ENCODE assay signal across 8 cellular contexts in genomic region chr16:21158208-21159110, GRCh38. TPM values are rescaled to one million over a fixed set of nuclear protein-coding genes. Genes with fewer than 3 reads are reported as not detected.
DNase-seq lines count a peak whose midpoint lies in the region; ATAC-seq, FAIRE-seq and TF ChIP-seq lines count a peak whose summit lies in the region.

Gene LDAF1, plus strand, starts transcription at chr16:21158674. Its CDS starts 2,509 bp downstream, at chr16:21161183.

- FAIRE-seq in keratinocyte (lab: Jason Lieb, UNC), result no peak

- peak within 1 kb of the TSS; percentile 98 for H3K4me2 ChIP-seq in keratinocyte (ENCODE audit: control insufficient read depth, extremely low read depth, insufficient read depth, low read depth, low read length)

- H3K4me1 ChIP-seq in keratinocyte (ENCODE audit: control insufficient read depth, extremely low read depth, insufficient read depth, low read length), result peaks cover 26% of the 10 kb centered on the region

- H3K9me3 ChIP-seq in keratinocyte (ENCODE audit: control insufficient read depth, low read depth, low read length), result no peaks in the 10 kb centered on the region

- dilution Hi-C loops in keratinocyte (cut with MboI; ENCODE audit: extremely low pct_ligation_motif_present, low sequenced_read_pairs), result no loop called here

- DNase-seq in NCI-H1417 (lab: John Stamatoyannopoulos, UW), result peak; percentile 53 to 66 (median 56)
- DNase-seq in NCI-H1417 treated with DMSO at 0.1 percent for 48 hours (lab: John Stamatoyannopoulos, UW), result no peak
- DNase-seq in NCI-H2227 (lab: John Stamatoyannopoulos, UW; ENCODE audit: unreplicated experiment), result peak; percentile 83
- DNase-seq in activated CD4-positive, CD25-positive, alpha-beta regulatory T cell (lab: John Stamatoyannopoulos, UW), result peak; percentile 65 to 73 (median 66)
- DNase-seq in central memory CD4-positive, alpha-beta T cell, result peak; percentile 66
- no peak for DNase-seq in keratinocyte (ENCODE audit: low read depth, low spot score)
- DNase-seq in stimulated activated CD4-positive, alpha-beta T cell treated with anti-CD3 and anti-CD28 coated beads, Interleukin-15, amount 100 ng/mL, for 1 hour (ENCODE audit: low read depth in 1 of 2, low spot score in 1 of 2), result peak; percentile 47 to 76

- peak within 1 kb of the TSS; percentile 84 for H3K27ac ChIP-seq in keratinocyte (ENCODE audit: control insufficient read depth, insufficient read depth, low read length)

- no peaks in the 10 kb centered on the region for H3K27me3 ChIP-seq in keratinocyte (ENCODE audit: control insufficient read depth, extremely low read depth, insufficient read depth, low read length)

- peak within 1 kb of the TSS; percentile 99 for H2AFZ ChIP-seq in keratinocyte (ENCODE audit: control insufficient read depth, low read length)

- no peaks in the 10 kb centered on the region for H4K20me1 ChIP-seq in keratinocyte (ENCODE audit: control insufficient read depth, extremely low read depth, insufficient read depth, low read length)

- peaks cover 0 to 18% of the 10 kb centered on the region in 2 experiments for H3K36me3 ChIP-seq in keratinocyte (ENCODE audit: control insufficient read depth in 2 of 2, extremely low read depth in 1 of 2, insufficient read depth in 2 of 2, low read length in 2 of 2)

- peak within 1 kb of the TSS; percentile 86 for H3K9ac ChIP-seq in keratinocyte (ENCODE audit: control insufficient read depth, extremely low read depth, insufficient read depth, low read length)

- ATAC-seq in HG02885 (IDR thresholded peaks at IDR 0.05; ENCODE audit: poor library complexity, unreplicated experiment), result peak; percentile 89

- H3K79me2 ChIP-seq in keratinocyte (ENCODE audit: control insufficient read depth, insufficient read depth, low read length), result peaks cover 29% of the 10 kb centered on the region

- no peaks in the 10 kb centered on the region for H3K9me1 ChIP-seq in keratinocyte (ENCODE audit: control insufficient read depth, extremely low read depth, insufficient read depth, low read length)

- H3K4me3 ChIP-seq in keratinocyte (ENCODE audit: control insufficient read depth in 2 of 3, extremely low read depth in 1 of 3, insufficient read depth in 2 of 3, low read depth in 1 of 3, low read length in 3 of 3), result peak within 1 kb of the TSS; percentile 89 to 96 (median 90)

- TF ChIP-seq CTCF in keratinocyte (optimal IDR thresholded peaks at IDR 0.05 in 1 of 3, IDR thresholded peaks at IDR 0.05 in 1 of 3, conservative IDR thresholded peaks at IDR 0.05 in 1 of 3; ENCODE audit: extremely low read depth in 1 of 3, insufficient read depth in 2 of 3, low read length in 3 of 3), result peak in 1 of 3 experiments; percentile 9

RNA-seq across cellular contexts. Expression of gene LDAF1, which starts in this region (rescaled TPM):
- polyA plus RNA-seq in keratinocyte, result 45.4 to 79.7 TPM (median 60.9 TPM) in 3 replicates
- polyA plus RNA-seq in keratinocyte (2011; ENCODE audit: low read depth), result 90.1 TPM
- 63.5 and 71.2 TPM in 2 replicates for polyA plus RNA-seq in keratinocyte (2011; cell fraction: cytosol; rRNA removed)
- polyA plus RNA-seq in keratinocyte (2011; cell fraction: nucleus; rRNA removed), result 38.4 and 43.1 TPM in 2 replicates
- polyA plus RNA-seq in keratinocyte (2012; ENCODE audit: low replicate concordance), result 50.2 and 121 TPM in 2 replicates
- polyA minus RNA-seq in keratinocyte, result 69.1 to 189 TPM (median 101 TPM) in 3 replicates
- polyA minus RNA-seq in keratinocyte (2011; cell fraction: cytosol; rRNA and poly(A)+ RNA removed), result 79.8 TPM
- polyA minus RNA-seq in keratinocyte (2011; cell fraction: nucleus; rRNA and poly(A)+ RNA removed), result 34.4 and 38.1 TPM in 2 replicates

Comparison
In these comparisons a context has a peak if more than half of its experiments do, and no peak if none do; other contexts are left out.
1. DNase-seq: peak in NCI-H1417 (3 of 3), NCI-H2227 (single experiment), activated CD4-positive, CD25-positive, alpha-beta regulatory T cell (4 of 4), central memory CD4-positive, alpha-beta T cell (single experiment) and stimulated activated CD4-positive, alpha-beta T cell treated with anti-CD3 and anti-CD28 coated beads, Interleukin-15, amount 100 ng/mL, for 1 hour (2 of 2); none in NCI-H1417 treated with DMSO at 0.1 percent for 48 hours (single experiment) and keratinocyte (single experiment).